In genomic region chr14:68780358-68781160, GRCh38 we compare ENCODE assay signal across 8 cellular contexts. TPM values are rescaled to one million over a fixed set of nuclear protein-coding genes. Genes with fewer than 3 reads are reported as not detected.
DNase-seq lines count a peak whose midpoint lies in the region; ATAC-seq and TF ChIP-seq lines count a peak whose summit lies in the region.

No MANE protein-coding gene starts in this region.

- H3K36me3 ChIP-seq in H7 (replicated peaks; ENCODE audit: control insufficient read depth, insufficient read depth, low read length): no peaks in the 10 kb centered on the region
- H3K36me3 ChIP-seq in effector memory CD4-positive, alpha-beta T cell (ENCODE audit: control insufficient read depth, insufficient read depth, low read length): no peaks in the 10 kb centered on the region
- no peaks in the 10 kb centered on the region for H3K36me3 ChIP-seq in tibial nerve

- TF ChIP-seq EP300 in tibial nerve (IDR thresholded peaks at IDR 0.05): peak in 1 of 2 donors; percentile 27

- H3K4me3 ChIP-seq in H7 (ENCODE audit: insufficient read depth, low read depth, low read length) (no peak overlapping the region), tibial nerve (no peak overlapping the region)
- peak overlapping the region; percentile 20 for H3K4me3 ChIP-seq in effector memory CD4-positive, alpha-beta T cell (ENCODE audit: insufficient read depth, low read depth, low read length, poor library complexity, severe bottlenecking)

- no peak for TF ChIP-seq POLR2A in tibial nerve (IDR thresholded peaks at IDR 0.05)

- DNase-seq in H7: peak; percentile 66
- peak; percentile 88 for DNase-seq in SW480 (ENCODE audit: low spot score)
- peak in 1 of 3 donors; percentile 22 for DNase-seq in effector memory CD4-positive, alpha-beta T cell
- DNase-seq in mesenteric fat pad (ENCODE audit: low spot score): peak; percentile 86
- DNase-seq in tibial nerve (ENCODE audit: low spot score in 2 of 2): peak in 1 of 2 donors; percentile 33
- DNase-seq in NCI-H1694 (lab: John Stamatoyannopoulos, UW): no peak
- no peak for DNase-seq in NCI-H1092 (lab: John Stamatoyannopoulos, UW)

- WGBS in tibial nerve, 2 donors: 54 to 55% methylated on average over 7 of the region's 7 CpGs

- H3K9me3 ChIP-seq in effector memory CD4-positive, alpha-beta T cell (ENCODE audit: control insufficient read depth, low read length): no peaks in the 10 kb centered on the region
- peaks cover 0 to under 1% (median 0%) of the 10 kb centered on the region in 4 donors for H3K9me3 ChIP-seq in tibial nerve

- ATAC-seq in HG02970 (IDR thresholded peaks at IDR 0.05; ENCODE audit: low FRiP score, unreplicated experiment): no peak

- H3K27ac ChIP-seq in effector memory CD4-positive, alpha-beta T cell (ENCODE audit: insufficient read depth, low read length, poor library complexity, severe bottlenecking): peak overlapping the region; percentile 82
- peak overlapping the region; percentile 28 to 77 (median 64) for H3K27ac ChIP-seq in tibial nerve

- peaks cover 54% of the 10 kb centered on the region for H3K4me1 ChIP-seq in effector memory CD4-positive, alpha-beta T cell (ENCODE audit: control insufficient read depth, insufficient read depth, low read length, poor library complexity, severe bottlenecking)
- peaks cover 0 to 55% (median 31%) of the 10 kb centered on the region in 4 donors for H3K4me1 ChIP-seq in tibial nerve

- H3K27me3 ChIP-seq in H7 (ENCODE audit: control insufficient read depth, insufficient read depth, low read length) (no peaks in the 10 kb centered on the region), tibial nerve (no peaks in the 10 kb centered on the region)
- no peaks in the 10 kb centered on the region for H3K27me3 ChIP-seq in effector memory CD4-positive, alpha-beta T cell (replicated peaks; ENCODE audit: control insufficient read depth, insufficient read depth, low read length, poor library complexity, severe bottlenecking)

- no peak for TF ChIP-seq CTCF in tibial nerve (IDR thresholded peaks at IDR 0.05)

RNA-seq across cellular contexts. Expression of gene ZFP36L1, which starts 12.3 kb away (rescaled TPM):
- 47.8 and 73.1 TPM in 2 replicates for total RNA-seq in H7 (2014; rRNA removed; shearing (Covaris generic))
- 477 TPM for total RNA-seq in mesenteric fat pad
- 1,000 to 10,000 TPM in 1 of 4 donors, 100 to 1,000 TPM in 3; 298 to 1,137 (median 494) TPM for total RNA-seq in tibial nerve

Comparison
In these comparisons a context has a peak if more than half of its experiments do, and no peak if none do; other contexts are left out.
1. DNase-seq: peak in H7 (single experiment), SW480 (single experiment) and mesenteric fat pad (single experiment); none in NCI-H1694 (single experiment) and NCI-H1092 (single experiment).